Comparison of ENCODE assay signal across 1 cellular context in the genomic region with DNA sequence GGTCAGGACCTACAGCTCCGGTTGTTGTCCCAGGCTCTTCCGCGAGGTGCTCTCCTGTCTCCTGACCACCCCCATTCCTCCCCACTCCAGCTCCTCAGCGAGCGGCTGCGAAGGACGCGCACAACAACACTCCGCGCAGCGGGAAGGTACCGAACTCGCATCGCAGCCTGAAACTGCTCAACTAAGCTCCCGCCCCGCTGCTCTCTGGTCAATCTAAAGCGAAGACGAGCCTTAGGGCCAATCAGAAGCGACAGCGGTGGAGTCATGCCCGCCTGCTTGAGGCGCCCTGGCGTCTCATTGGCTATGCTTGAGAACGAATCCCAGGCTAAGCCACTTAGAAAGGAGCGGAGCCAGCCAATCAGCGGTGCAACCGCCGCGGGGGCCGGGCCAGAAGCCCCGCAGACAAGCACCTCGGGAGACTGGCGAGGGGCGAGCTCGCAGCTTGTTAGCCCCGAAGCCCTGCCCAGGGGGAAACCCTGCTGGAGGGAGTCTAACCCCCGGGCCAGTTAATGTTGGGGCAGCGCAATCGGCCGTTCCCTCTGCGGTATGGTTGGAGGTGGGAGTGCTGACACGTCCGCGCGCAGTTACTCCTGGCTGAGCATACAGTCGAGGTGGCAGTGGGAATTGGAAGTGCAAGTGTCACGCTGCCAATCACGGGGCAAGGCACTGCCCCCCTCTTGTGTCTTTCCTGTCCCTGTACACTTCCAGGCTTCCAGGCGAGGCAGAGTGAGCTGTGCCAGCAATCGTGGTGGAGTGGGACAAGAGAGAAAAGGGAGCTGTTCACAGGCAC.
TF ChIP-seq lines count a peak whose summit lies in the region.

No MANE protein-coding gene starts in this region.

TF ChIP-seq in HepG2, 621 proteins besides CTCF, POLR2A, EP300 and RAD21 (continued from another document and continues in another):
- no peak for TF ChIP-seq ZBTB49 (CRISPR knock-in tag; IDR thresholded peaks at IDR 0.05; ENCODE audit: borderline replicate concordance)
- 0 out of 2 replicates have a peak, but pooled peaks have one; percentile 26 for TF ChIP-seq HNRNPL (IDR thresholded peaks at IDR 0.05; ENCODE audit: low read depth, low read length)
- no peak for TF ChIP-seq FOXJ3 (CRISPR knock-in tag; IDR thresholded peaks at IDR 0.05; ENCODE audit: borderline replicate concordance)
- TF ChIP-seq ZNF224 (CRISPR knock-in tag; IDR thresholded peaks at IDR 0.05), result 0 out of 2 replicates have a peak, but pooled peaks have one; percentile 54
- 0 out of 2 replicates have a peak, but pooled peaks have one; percentile 43 for TF ChIP-seq PATZ1 (CRISPR knock-in tag; IDR thresholded peaks at IDR 0.05)
- TF ChIP-seq PAF1 (CRISPR knock-in tag; IDR thresholded peaks at IDR 0.05), result no peak
- peak; percentile 52; the same call in 1 of the 2 replicates for TF ChIP-seq ZNF580 (CRISPR knock-in tag; IDR thresholded peaks at IDR 0.05; ENCODE audit: borderline replicate concordance, low read depth)
- TF ChIP-seq, protein P1, sequence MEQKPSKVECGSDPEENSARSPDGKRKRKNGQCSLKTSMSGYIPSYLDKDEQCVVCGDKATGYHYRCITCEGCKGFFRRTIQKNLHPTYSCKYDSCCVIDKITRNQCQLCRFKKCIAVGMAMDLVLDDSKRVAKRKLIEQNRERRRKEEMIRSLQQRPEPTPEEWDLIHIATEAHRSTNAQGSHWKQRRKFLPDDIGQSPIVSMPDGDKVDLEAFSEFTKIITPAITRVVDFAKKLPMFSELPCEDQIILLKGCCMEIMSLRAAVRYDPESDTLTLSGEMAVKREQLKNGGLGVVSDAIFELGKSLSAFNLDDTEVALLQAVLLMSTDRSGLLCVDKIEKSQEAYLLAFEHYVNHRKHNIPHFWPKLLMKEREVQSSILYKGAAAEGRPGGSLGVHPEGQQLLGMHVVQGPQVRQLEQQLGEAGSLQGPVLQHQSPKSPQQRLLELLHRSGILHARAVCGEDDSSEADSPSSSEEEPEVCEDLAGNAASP (CRISPR knock-in tag; IDR thresholded peaks at IDR 0.05; ENCODE audit: borderline replicate concordance), result no peak
- no peak for TF ChIP-seq FOXA3 (CRISPR knock-in tag; IDR thresholded peaks at IDR 0.05)
- TF ChIP-seq MAFK (conservative IDR thresholded peaks at IDR 0.05 in 1 of 2, IDR thresholded peaks at IDR 0.05 in 1 of 2; ENCODE audit: low read length in 2 of 2), result no peak
- no peak for TF ChIP-seq LCORL (IDR thresholded peaks at IDR 0.05)
- TF ChIP-seq LCORL (CRISPR knock-in tag; IDR thresholded peaks at IDR 0.05), result peak; percentile 48; the same call in 1 of the 2 replicates
- TF ChIP-seq NFYC (CRISPR knock-in tag; IDR thresholded peaks at IDR 0.05), result peak; percentile 99
- no peak for TF ChIP-seq GATAD2A (CRISPR knock-in tag; IDR thresholded peaks at IDR 0.05)
- no peak for TF ChIP-seq KLF9 (CRISPR knock-in tag; IDR thresholded peaks at IDR 0.05; ENCODE audit: low read depth)
- no peak for TF ChIP-seq SSRP1 (CRISPR knock-in tag; IDR thresholded peaks at IDR 0.05)
- no peak for TF ChIP-seq ZBTB40 (IDR thresholded peaks at IDR 0.05)
- no peak for TF ChIP-seq ZBTB40 (CRISPR knock-in tag; IDR thresholded peaks at IDR 0.05)
- TF ChIP-seq ZNF850 (CRISPR knock-in tag; conservative IDR thresholded peaks at IDR 0.05), result no peak
- no peak for TF ChIP-seq ZNF510 (CRISPR knock-in tag; IDR thresholded peaks at IDR 0.05; ENCODE audit: low read depth)
- TF ChIP-seq HMG20B (CRISPR knock-in tag; conservative IDR thresholded peaks at IDR 0.05), result no peak
- no peak for TF ChIP-seq ASH2L (IDR thresholded peaks at IDR 0.05; ENCODE audit: insufficient read length, low read depth, low read length)
- TF ChIP-seq JUNB (CRISPR knock-in tag; IDR thresholded peaks at IDR 0.05; ENCODE audit: borderline replicate concordance), result no peak
- no peak for TF ChIP-seq RARG (CRISPR knock-in tag; IDR thresholded peaks at IDR 0.05; ENCODE audit: low read depth)
- TF ChIP-seq FOXP4 (CRISPR knock-in tag; IDR thresholded peaks at IDR 0.05), result 0 out of 2 replicates have a peak, but pooled peaks have one; percentile 28
- peak; percentile 69; the same call in 1 of the 2 replicates for TF ChIP-seq TFDP1 (CRISPR knock-in tag; IDR thresholded peaks at IDR 0.05; ENCODE audit: borderline replicate concordance)
- no peak for TF ChIP-seq ZNF282 (IDR thresholded peaks at IDR 0.05; ENCODE audit: partially characterized antibody)
- TF ChIP-seq KDM4B (CRISPR knock-in tag; IDR thresholded peaks at IDR 0.05), result no peak; the same call in 1 of the 2 replicates
- no peak for TF ChIP-seq XRCC5 (optimal IDR thresholded peaks at IDR 0.05; ENCODE audit: low read length)
- TF ChIP-seq, protein P2, sequence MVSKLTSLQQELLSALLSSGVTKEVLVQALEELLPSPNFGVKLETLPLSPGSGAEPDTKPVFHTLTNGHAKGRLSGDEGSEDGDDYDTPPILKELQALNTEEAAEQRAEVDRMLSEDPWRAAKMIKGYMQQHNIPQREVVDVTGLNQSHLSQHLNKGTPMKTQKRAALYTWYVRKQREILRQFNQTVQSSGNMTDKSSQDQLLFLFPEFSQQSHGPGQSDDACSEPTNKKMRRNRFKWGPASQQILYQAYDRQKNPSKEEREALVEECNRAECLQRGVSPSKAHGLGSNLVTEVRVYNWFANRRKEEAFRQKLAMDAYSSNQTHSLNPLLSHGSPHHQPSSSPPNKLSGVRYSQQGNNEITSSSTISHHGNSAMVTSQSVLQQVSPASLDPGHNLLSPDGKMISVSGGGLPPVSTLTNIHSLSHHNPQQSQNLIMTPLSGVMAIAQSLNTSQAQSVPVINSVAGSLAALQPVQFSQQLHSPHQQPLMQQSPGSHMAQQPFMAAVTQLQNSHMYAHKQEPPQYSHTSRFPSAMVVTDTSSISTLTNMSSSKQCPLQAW (CRISPR knock-in tag; IDR thresholded peaks at IDR 0.05), result no peak
- TF ChIP-seq ZNF749 (CRISPR knock-in tag; IDR thresholded peaks at IDR 0.05; ENCODE audit: borderline replicate concordance), result no peak
- no peak for TF ChIP-seq KLF12 (CRISPR knock-in tag; IDR thresholded peaks at IDR 0.05; ENCODE audit: borderline replicate concordance)
- TF ChIP-seq CEBPG (CRISPR knock-in tag; IDR thresholded peaks at IDR 0.05), result 0 out of 2 replicates have a peak, but pooled peaks have one; percentile 4
- 0 out of 2 replicates have a peak, but pooled peaks have one; percentile 7 for TF ChIP-seq PCBP1 (IDR thresholded peaks at IDR 0.05; ENCODE audit: borderline replicate concordance, low read depth, low read length)
- TF ChIP-seq NBN (conservative IDR thresholded peaks at IDR 0.05), result no peak
